In the genomic region with DNA sequence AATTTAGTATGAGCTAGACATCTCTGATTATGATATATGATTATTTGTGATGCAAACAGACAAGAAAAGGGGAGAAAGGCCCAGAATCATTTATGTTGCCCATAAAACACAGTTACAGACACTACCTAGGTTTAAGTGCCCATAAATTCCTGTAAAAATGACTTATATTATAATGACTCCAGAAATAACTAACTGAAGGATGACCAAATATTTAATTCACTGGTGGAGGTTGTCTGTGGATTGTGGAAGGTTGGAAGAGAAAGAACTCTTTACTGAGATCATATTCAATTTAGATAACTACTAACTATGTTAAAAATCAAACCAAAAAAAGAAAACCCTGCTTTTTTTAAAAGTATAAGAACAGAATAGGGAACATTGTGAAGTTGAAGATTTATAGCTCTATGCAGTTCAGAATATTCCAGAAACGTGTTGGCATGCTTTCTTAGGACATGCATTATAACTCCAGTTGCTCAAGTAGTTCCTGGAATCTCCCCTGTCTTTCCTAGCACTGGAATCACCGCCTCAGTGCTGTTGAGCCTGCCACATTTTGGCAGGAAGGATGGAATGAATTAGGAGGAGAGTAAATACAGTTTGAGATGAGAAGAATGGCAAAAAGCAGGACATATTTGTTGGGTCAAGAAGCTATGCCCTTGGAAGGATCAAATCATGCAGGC, we compare ENCODE assay signal across 28 cellular contexts.
"Had no signal": no experiment of that assay in that cellular context is flagged by ENCODE, and none has a peak within 500 bp of the region (broad histone marks: within the 10 kb centered on the region; RNA-seq: fewer than 3 reads in every experiment).

No MANE protein-coding gene starts in this region.

- H3K4me1 ChIP-seq: spleen, suprapubic skin, tibial artery, upper lobe of right lung had no signal

- ATAC-seq: activated CD4-positive, CD25-positive, alpha-beta regulatory T cell treated with anti-CD3 and anti-CD28 coated beads, Interleukin-2, amount 50 U/mL, for 24 hours; activated naive CD8-positive, alpha-beta T cell treated with anti-CD3 and anti-CD28 coated beads, Interleukin-2, amount 50 U/mL, for 24 hours; left cardiac atrium; T-helper 17 cell; upper lobe of right lung had no signal

- H3K27ac ChIP-seq: coronary artery, dorsolateral prefrontal cortex, right atrium auricular region, spleen, suprapubic skin, tibial artery, upper lobe of right lung, WERI-Rb-1 had no signal

- H3K36me3 ChIP-seq: right atrium auricular region, spleen, suprapubic skin, tibial artery, upper lobe of right lung, WERI-Rb-1 had no signal

- DNase-seq: activated CD4-positive, alpha-beta memory T cell treated with anti-CD3 and anti-CD28 coated beads, Interleukin-2, amount 10 ng/mL, durations not matched to agents 7 days and 5 days; activated CD4-positive, alpha-beta T cell treated with anti-CD3 and anti-CD28 coated beads for 48 hours; activated CD8-positive, alpha-beta memory T cell treated with anti-CD3 and anti-CD28 coated beads, Interleukin-2, amount 50 U/mL, for 48 hours; activated naive CD8-positive, alpha-beta T cell treated with anti-CD3 and anti-CD28 coated beads, Interleukin-2, amount 50 U/mL, for 24 hours; activated T-cell treated with anti-CD3 and anti-CD28 coated beads, Interleukin-2, amount 50 U/mL, for 24 hours; aorta; dorsolateral prefrontal cortex; effector memory CD4-positive, alpha-beta T cell; glutamatergic neuron; islet precursor cell; left cardiac atrium; mammary epithelial cell; naive B cell; nucleus accumbens; spleen; stimulated activated naive CD4-positive, alpha-beta T cell; T-helper 17 cell; T1000; tibial artery; upper lobe of right lung; WERI-Rb-1 had no signal

- H3K27me3 Mint-ChIP-seq: activated CD4-positive, alpha-beta memory T cell treated with anti-CD3 and anti-CD28 coated beads, Interleukin-2, amount 10 ng/mL, durations not matched to agents 7 days and 5 days; activated naive CD4-positive, alpha-beta T cell treated with anti-CD3 and anti-CD28 coated beads, Interleukin-2, amount 50 U/mL, for 24 hours; activated naive CD8-positive, alpha-beta T cell treated with anti-CD3 and anti-CD28 coated beads, Interleukin-2, amount 50 U/mL, for 24 hours; activated T-cell treated with anti-CD3 and anti-CD28 coated beads, Interleukin-2, amount 50 U/mL, for 24 hours; T-helper 17 cell had no signal

- H3K27me3 ChIP-seq: right atrium auricular region, spleen, suprapubic skin, tibial artery, upper lobe of right lung had no signal

- H3K4me3 ChIP-seq: coronary artery, dorsolateral prefrontal cortex, right atrium auricular region, spleen, suprapubic skin, tibial artery, upper lobe of right lung had no signal

- H3K4me3 Mint-ChIP-seq: activated CD4-positive, alpha-beta memory T cell treated with anti-CD3 and anti-CD28 coated beads, Interleukin-2, amount 10 ng/mL, durations not matched to agents 7 days and 5 days; activated naive CD4-positive, alpha-beta T cell treated with anti-CD3 and anti-CD28 coated beads, Interleukin-2, amount 50 U/mL, for 24 hours; activated naive CD8-positive, alpha-beta T cell treated with anti-CD3 and anti-CD28 coated beads, Interleukin-2, amount 50 U/mL, for 24 hours; activated T-cell treated with anti-CD3 and anti-CD28 coated beads, Interleukin-2, amount 50 U/mL, for 24 hours; brain; naive B cell; neural crest cell; T-helper 17 cell had no signal

- H3K27ac Mint-ChIP-seq: activated CD4-positive, alpha-beta memory T cell treated with anti-CD3 and anti-CD28 coated beads, Interleukin-2, amount 10 ng/mL, durations not matched to agents 7 days and 5 days; activated naive CD4-positive, alpha-beta T cell treated with anti-CD3 and anti-CD28 coated beads, Interleukin-2, amount 50 U/mL, for 24 hours; activated naive CD8-positive, alpha-beta T cell treated with anti-CD3 and anti-CD28 coated beads, Interleukin-2, amount 50 U/mL, for 24 hours; activated T-cell treated with anti-CD3 and anti-CD28 coated beads, Interleukin-2, amount 50 U/mL, for 24 hours; brain; naive B cell; T-helper 17 cell had no signal

- H3K9me3 Mint-ChIP-seq: activated CD4-positive, alpha-beta memory T cell treated with anti-CD3 and anti-CD28 coated beads, Interleukin-2, amount 10 ng/mL, durations not matched to agents 7 days and 5 days; activated naive CD4-positive, alpha-beta T cell treated with anti-CD3 and anti-CD28 coated beads, Interleukin-2, amount 50 U/mL, for 24 hours; activated naive CD8-positive, alpha-beta T cell treated with anti-CD3 and anti-CD28 coated beads, Interleukin-2, amount 50 U/mL, for 24 hours; activated T-cell treated with anti-CD3 and anti-CD28 coated beads, Interleukin-2, amount 50 U/mL, for 24 hours; brain; neural crest cell had no signal

- H3K4me1 Mint-ChIP-seq: activated CD4-positive, alpha-beta memory T cell treated with anti-CD3 and anti-CD28 coated beads, Interleukin-2, amount 10 ng/mL, durations not matched to agents 7 days and 5 days; activated naive CD4-positive, alpha-beta T cell treated with anti-CD3 and anti-CD28 coated beads, Interleukin-2, amount 50 U/mL, for 24 hours; activated naive CD8-positive, alpha-beta T cell treated with anti-CD3 and anti-CD28 coated beads, Interleukin-2, amount 50 U/mL, for 24 hours; brain; naive B cell; neural crest cell; T-helper 17 cell had no signal

- H3K9me3 ChIP-seq: right atrium auricular region, spleen, suprapubic skin, tibial artery, upper lobe of right lung had no signal

- H3K36me3 Mint-ChIP-seq: activated naive CD4-positive, alpha-beta T cell treated with anti-CD3 and anti-CD28 coated beads, Interleukin-2, amount 50 U/mL, for 24 hours; brain; naive B cell had no signal
